ENCODE assay signal across 8 cellular contexts in genomic region chr4:80184053-80184790, GRCh38.
DNase-seq lines count a peak whose midpoint lies in the region; ATAC-seq and TF ChIP-seq lines count a peak whose summit lies in the region.

No MANE protein-coding gene starts in this region.

- peak; percentile 94 for ATAC-seq in HG03439 (IDR thresholded peaks at IDR 0.05; ENCODE audit: unreplicated experiment)
- ATAC-seq in stimulated activated naive CD8-positive, alpha-beta T cell treated with anti-CD3 and anti-CD28 coated beads, Interleukin-15, Interleukin-2, amounts not matched to agents 100 U/mL and 50 U/mL, for 24 hours = peak; percentile 87

- peaks cover 12% of the 10 kb centered on the region for H3K9me3 Mint-ChIP-seq in nephron

- H3K27ac ChIP-seq in BLaER1 treated with 17β-estradiol and CSF1 and Interleukin-3, amounts not matched to agents 10 nM and 100 nM = peak overlapping the region; percentile 19 to 82 (median 78); a peak in 21 of 22 replicates

- no peaks in the 10 kb centered on the region; a peak in 1 of 22 replicates for H4K20me1 ChIP-seq in BLaER1 treated with 17β-estradiol and CSF1 and Interleukin-3, amounts not matched to agents 10 nM and 100 nM

- H3K4me1 Mint-ChIP-seq in nephron = peaks cover 30% of the 10 kb centered on the region

- peak overlapping the region in 1 of 3 experiments; percentile 41 for H3K27ac Mint-ChIP-seq in nephron

- H3K4me2 ChIP-seq in BLaER1 treated with 17β-estradiol and CSF1 and Interleukin-3, amounts not matched to agents 10 nM and 100 nM = peak overlapping the region; percentile 65 to 78 (median 71)

- H3K4me3 ChIP-seq in BLaER1 treated with 17β-estradiol and CSF1 and Interleukin-3, amounts not matched to agents 10 nM and 100 nM = peak overlapping the region; percentile 49 to 72 (median 64)
- peak overlapping the region; percentile 78 for H3K4me3 ChIP-seq in fibroblast of mammary gland (ENCODE audit: control insufficient read depth, low read depth, low read length)

- H3K4me1 ChIP-seq in BLaER1 treated with 17β-estradiol and CSF1 and Interleukin-3, amounts not matched to agents 10 nM and 100 nM = peaks cover 6 to 39% (median 27%) of the 10 kb centered on the region in 10 experiments; a peak in 16 of 20 replicates

- H3K36me3 Mint-ChIP-seq in nephron (ENCODE audit: low read depth) = no peaks in the 10 kb centered on the region

- no peak for TF ChIP-seq CTCF in fibroblast of mammary gland (conservative IDR thresholded peaks at IDR 0.05; ENCODE audit: control insufficient read depth, insufficient read depth, low read depth, low read length)
- TF ChIP-seq CTCF in nephron (IDR thresholded peaks at IDR 0.05; ENCODE audit: unreplicated experiment in 3 of 3) = peak; percentile 83 to 88 (median 88)

- H3K27me3 ChIP-seq in BLaER1 treated with 17β-estradiol and CSF1 and Interleukin-3, amounts not matched to agents 10 nM and 100 nM = no peaks in the 10 kb centered on the region

- H3K36me3 ChIP-seq in BLaER1 treated with 17β-estradiol and CSF1 and Interleukin-3, amounts not matched to agents 10 nM and 100 nM = peaks cover 0 to 9% (median 7%) of the 10 kb centered on the region in 11 experiments; a peak in 8 of 22 replicates

- peak overlapping the region; percentile 77 to 85 (median 81) for H3K9ac ChIP-seq in BLaER1 treated with 17β-estradiol and CSF1 and Interleukin-3, amounts not matched to agents 10 nM and 100 nM

- peaks cover 11 to 53% (median 27%) of the 10 kb centered on the region in 11 experiments for H3K9me3 ChIP-seq in BLaER1 treated with 17β-estradiol and CSF1 and Interleukin-3, amounts not matched to agents 10 nM and 100 nM (replicated peaks in 1 of 11)

- DNase-seq in GM19240 (ENCODE audit: insufficient read length, low spot score) (peak; percentile 79), NOMO-1 treated with dmso at 0.1 percent for 144 hours (lab: John Stamatoyannopoulos, UW; ENCODE audit: unreplicated experiment) (peak; percentile 81), fibroblast of mammary gland (ENCODE audit: low read depth) (peak; percentile 81)
- DNase-seq in activated T-cell treated with anti-CD3 and anti-CD28 coated beads, Interleukin-2, amount 50 U/mL, for 48 hours = peak; percentile 91 to 95
- DNase-seq in stimulated activated naive CD8-positive, alpha-beta T cell treated with anti-CD3 and anti-CD28 coated beads, Interleukin-15, Interleukin-2, amounts not matched to agents 100 U/mL and 50 U/mL, for 24 hours = peak; percentile 99

- peaks cover 88% of the 10 kb centered on the region for H3K27me3 Mint-ChIP-seq in nephron (ENCODE audit: low read depth)

- H3K4me3 Mint-ChIP-seq in nephron = peak overlapping the region; percentile 87 to 93 (median 91)

Comparison
In these comparisons a context has a peak if more than half of its experiments do, and no peak if none do; other contexts are left out.
1. Peak in every context shown above with its lines: DNase-seq, ATAC-seq, H3K4me3 ChIP-seq and H3K27ac ChIP-seq.